In genomic region chr17:76716834-76717205, GRCh38 we compare ENCODE assay signal across 9 cellular contexts. TPM values are rescaled to one million over a fixed set of nuclear protein-coding genes. Genes with fewer than 3 reads are reported as not detected.
DNase-seq lines count a peak whose midpoint lies in the region; ATAC-seq and TF ChIP-seq lines count a peak whose summit lies in the region.
"Had no signal": no experiment of that assay in that cellular context is flagged by ENCODE, and none has a peak within 500 bp of the region (broad histone marks: within the 10 kb centered on the region; RNA-seq: fewer than 3 reads in every experiment).

No MANE protein-coding gene starts in this region.

- POLR2A ChIA-PET in activated CD4-positive, alpha-beta T cell treated with anti-CD3 and anti-CD28 coated beads for 36 hours (lab: Charles Lee), result interaction anchor here (0.6 to 1.3 kb wide), 3 partner anchors 9 to 193 kb away, joined by 3 to 6 read pairs (median 3); partner anchors contain the start of genes JMJD6 and METTL23
- POLR2A ChIA-PET in activated CD8-positive, alpha-beta T cell treated with anti-CD3 and anti-CD28 coated beads, Interleukin-2, amount 10 ng/mL, durations not matched to agents 7 days and 5 days (lab: Charles Lee), result interaction anchor here (0.9 to 6.1 kb wide), 6 partner anchors 10 to 371 kb away, joined by 3 to 66 read pairs (median 6); partner anchors contain the start of genes JMJD6, METTL23, MFSD11 and SRSF2

- peaks cover 64% of the 10 kb centered on the region for H3K36me3 Mint-ChIP-seq in activated CD4-positive, alpha-beta T cell treated with anti-CD3 and anti-CD28 coated beads for 36 hours (ENCODE audit: low read depth)
- H3K36me3 Mint-ChIP-seq in activated CD8-positive, alpha-beta T cell treated with anti-CD3 and anti-CD28 coated beads, Interleukin-2, amount 10 ng/mL, durations not matched to agents 7 days and 5 days (ENCODE audit: low read depth), result peaks cover 74% of the 10 kb centered on the region

- CTCF ChIA-PET in activated CD4-positive, alpha-beta T cell treated with anti-CD3 and anti-CD28 coated beads for 36 hours (lab: Charles Lee), result interaction anchor here (0.9 to 1.8 kb wide), 7 partner anchors 10 to 194 kb away, joined by 3 to 7 read pairs (median 4); partner anchors contain the start of genes JMJD6 and METTL23
- CTCF ChIA-PET in activated CD8-positive, alpha-beta T cell treated with anti-CD3 and anti-CD28 coated beads, Interleukin-2, amount 10 ng/mL, durations not matched to agents 7 days and 5 days (lab: Charles Lee), result interaction anchor here (0.8 to 7.1 kb wide), 10 partner anchors 9 to 218 kb away, joined by 3 to 126 read pairs (median 4); partner anchors contain the start of genes JMJD6, METTL23, MFSD11 and SRSF2

- H3K4me1 ChIP-seq in foreskin keratinocyte (no peaks in the 10 kb centered on the region), stomach (peaks cover 8 to 56% (median 35%) of the 10 kb centered on the region in 4 donors), uterus (no peaks in the 10 kb centered on the region)

- intact Hi-C loops in activated CD4-positive, alpha-beta T cell treated with anti-CD3 and anti-CD28 coated beads for 36 hours (cut with DNase I, micrococcal nuclease), result loop anchor here (1.0 to 10.0 kb wide), 3 partner anchors 9 to 192 kb away; partner anchors contain the start of genes JMJD6 (in 2 of the 2) and METTL23 (in 2 of the 2)
- intact Hi-C loops in stomach (cut with DNase I; ENCODE audit: low total_unique reads) (no loop called here), uterus (cut with DNase I; ENCODE audit: low total_unique reads) (loop anchor here (5.0 to 10.0 kb wide), 2 partner anchors 35 to 162 kb away; no protein-coding TSS in a partner anchor)

- no peak overlapping the region for H3K4me3 ChIP-seq in stomach
- H3K4me3 ChIP-seq in uterus, result no peak overlapping the region

- peaks cover 41% of the 10 kb centered on the region for H3K4me1 Mint-ChIP-seq in activated CD4-positive, alpha-beta T cell treated with anti-CD3 and anti-CD28 coated beads for 36 hours
- H3K4me1 Mint-ChIP-seq in activated CD8-positive, alpha-beta T cell treated with anti-CD3 and anti-CD28 coated beads, Interleukin-2, amount 10 ng/mL, durations not matched to agents 7 days and 5 days (ENCODE audit: low read depth), result peaks cover 68% of the 10 kb centered on the region

- no peaks in the 10 kb centered on the region for H3K27me3 ChIP-seq in foreskin keratinocyte
- H3K27me3 ChIP-seq in stomach, result no peaks in the 10 kb centered on the region
- no peaks in the 10 kb centered on the region for H3K27me3 ChIP-seq in uterus

- peak overlapping the region; percentile 8 for H3K27ac ChIP-seq in foreskin keratinocyte
- peak overlapping the region; percentile 60 to 81 (median 71) for H3K27ac ChIP-seq in stomach
- H3K27ac ChIP-seq in uterus, result peak overlapping the region in 1 of 2 donors; percentile 17

- no peak for DNase-seq in activated CD4-positive, alpha-beta T cell treated with anti-CD3 and anti-CD28 coated beads for 36 hours
- DNase-seq in activated CD4-positive, alpha-beta T cell treated with anti-CD3 and anti-CD28 coated beads for 4 hours, result no peak
- DNase-seq in activated CD8-positive, alpha-beta T cell treated with anti-CD3 and anti-CD28 coated beads, Interleukin-2, amount 10 ng/mL, durations not matched to agents 7 days and 5 days, result no peak
- DNase-seq in foreskin keratinocyte (no peak), stomach (no peak), uterus (no peak), NCI-H526 (lab: John Stamatoyannopoulos, UW) (no peak), SHP77 treated with DMSO at 0.1 percent for 48 hours (lab: John Stamatoyannopoulos, UW) (no peak)

- H3K4me3 Mint-ChIP-seq in activated CD4-positive, alpha-beta T cell treated with anti-CD3 and anti-CD28 coated beads for 36 hours, result no peak overlapping the region
- no peak overlapping the region for H3K4me3 Mint-ChIP-seq in activated CD8-positive, alpha-beta T cell treated with anti-CD3 and anti-CD28 coated beads, Interleukin-2, amount 10 ng/mL, durations not matched to agents 7 days and 5 days
- H3K4me3 Mint-ChIP-seq: B cell had no signal

- no peak for TF ChIP-seq EP300 in stomach (IDR thresholded peaks at IDR 0.05)

- peaks cover 79 to 91% (median 88%) of the 10 kb centered on the region in 4 donors for H3K36me3 ChIP-seq in stomach
- H3K36me3 ChIP-seq in uterus, result no peaks in the 10 kb centered on the region

- no peak for ATAC-seq in activated CD4-positive, alpha-beta T cell treated with anti-CD3 and anti-CD28 coated beads for 36 hours
- ATAC-seq in activated CD8-positive, alpha-beta T cell treated with anti-CD3 and anti-CD28 coated beads, Interleukin-2, amount 10 ng/mL, durations not matched to agents 7 days and 5 days, result no peak
- no peak for ATAC-seq in foreskin keratinocyte

- TF ChIP-seq CTCF in foreskin keratinocyte (conservative IDR thresholded peaks at IDR 0.05) (no peak), stomach (IDR thresholded peaks at IDR 0.05) (no peak), uterus (IDR thresholded peaks at IDR 0.05) (no peak)

- H3K27ac Mint-ChIP-seq in activated CD4-positive, alpha-beta T cell treated with anti-CD3 and anti-CD28 coated beads for 36 hours, result peak overlapping the region; percentile 81
- peak overlapping the region; percentile 91 for H3K27ac Mint-ChIP-seq in activated CD8-positive, alpha-beta T cell treated with anti-CD3 and anti-CD28 coated beads, Interleukin-2, amount 10 ng/mL, durations not matched to agents 7 days and 5 days

- H3K27me3 Mint-ChIP-seq in activated CD4-positive, alpha-beta T cell treated with anti-CD3 and anti-CD28 coated beads for 36 hours, result no peaks in the 10 kb centered on the region
- no peaks in the 10 kb centered on the region for H3K27me3 Mint-ChIP-seq in activated CD8-positive, alpha-beta T cell treated with anti-CD3 and anti-CD28 coated beads, Interleukin-2, amount 10 ng/mL, durations not matched to agents 7 days and 5 days (ENCODE audit: low read depth)
- H3K27me3 Mint-ChIP-seq: B cell had no signal

- H3K9me3 ChIP-seq in stomach (no peaks in the 10 kb centered on the region), uterus (no peaks in the 10 kb centered on the region)

- no peaks in the 10 kb centered on the region for H3K9me3 Mint-ChIP-seq in activated CD4-positive, alpha-beta T cell treated with anti-CD3 and anti-CD28 coated beads for 36 hours (ENCODE audit: low read depth)
- no peaks in the 10 kb centered on the region for H3K9me3 Mint-ChIP-seq in activated CD8-positive, alpha-beta T cell treated with anti-CD3 and anti-CD28 coated beads, Interleukin-2, amount 10 ng/mL, durations not matched to agents 7 days and 5 days (ENCODE audit: insufficient read depth)

- TF ChIP-seq POLR2A in stomach (IDR thresholded peaks at IDR 0.05), result no peak
- no peak for TF ChIP-seq POLR2A in uterus (IDR thresholded peaks at IDR 0.05)

- 72 to 86% (median 77%) methylated on average over 6 of the region's 6 CpGs for WGBS in stomach, 5 donors

RNA-seq across cellular contexts. Expression of gene MXRA7, which starts 6.1 kb away (rescaled TPM):
- 10 to 100 TPM; 18.4 to 20.2 TPM for total RNA-seq in activated CD4-positive, alpha-beta T cell treated with anti-CD3 and anti-CD28 coated beads for 36 hours
- total RNA-seq in activated CD8-positive, alpha-beta T cell treated with anti-CD3 and anti-CD28 coated beads, Interleukin-2, amount 10 ng/mL, durations not matched to agents 7 days and 5 days, result 10 to 100 TPM; 12.4 to 13.3 TPM
- total RNA-seq in foreskin keratinocyte (57.8 and 81.5 TPM in 2 replicates), stomach (100 to 1,000 TPM in 2 of 5 donors, 10 to 100 TPM in 3; 41.4 to 209 (median 86.9) TPM), uterus (100 to 1,000 TPM; 174 to 250 (median 197) TPM)
- polyA plus RNA-seq in foreskin keratinocyte (57.1 and 62.8 TPM in 2 replicates), stomach (100 to 1,000 TPM in 1 of 3 donors, 10 to 100 TPM in 2; 44.5 to 102 (median 54.5) TPM)

RNA-seq across cellular contexts. Expression of gene JMJD6, which starts 9.6 kb away (rescaled TPM):
- total RNA-seq in activated CD4-positive, alpha-beta T cell treated with anti-CD3 and anti-CD28 coated beads for 36 hours, result 10 to 100 TPM; 51.3 to 65.5 TPM
- 10 to 100 TPM; 59.3 to 61.2 TPM for total RNA-seq in activated CD8-positive, alpha-beta T cell treated with anti-CD3 and anti-CD28 coated beads, Interleukin-2, amount 10 ng/mL, durations not matched to agents 7 days and 5 days
- total RNA-seq in foreskin keratinocyte (26.1 and 31.0 TPM in 2 replicates), stomach (10 to 100 TPM in 3 of 5 donors, 1 to 10 TPM in 2; 9.3 to 47.3 (median 16.5) TPM), uterus (10 to 100 TPM in 3 of 4 donors, 1 to 10 TPM in 1; 5.9 to 40.8 (median 21.2) TPM)
- polyA plus RNA-seq in foreskin keratinocyte (27.3 and 32.3 TPM in 2 replicates), stomach (10 to 100 TPM; 25.8 to 32.5 (median 28.5) TPM)

RNA-seq across cellular contexts. Expression of gene METTL23, which starts 9.8 kb away (rescaled TPM):
- total RNA-seq in activated CD4-positive, alpha-beta T cell treated with anti-CD3 and anti-CD28 coated beads for 36 hours, result 10 to 100 TPM; 18.9 to 25.3 TPM
- 10 to 100 TPM; 39.6 to 44.7 TPM for total RNA-seq in activated CD8-positive, alpha-beta T cell treated with anti-CD3 and anti-CD28 coated beads, Interleukin-2, amount 10 ng/mL, durations not matched to agents 7 days and 5 days
- total RNA-seq in foreskin keratinocyte (28.7 and 29.3 TPM in 2 replicates), stomach (10 to 100 TPM in 4 of 5 donors, 1 to 10 TPM in 1; 1.2 to 72.1 (median 15.5) TPM), uterus (10 to 100 TPM; 13.8 to 32.5 (median 21.6) TPM)
- polyA plus RNA-seq in foreskin keratinocyte (35.8 and 37.8 TPM in 2 replicates), stomach (10 to 100 TPM; 35.4 to 42.0 (median 35.6) TPM)

RNA-seq across cellular contexts. Expression of gene SRSF2, which starts 20.3 kb away (rescaled TPM):
- total RNA-seq in activated CD4-positive, alpha-beta T cell treated with anti-CD3 and anti-CD28 coated beads for 36 hours, result 100 to 1,000 TPM; 335 to 340 TPM
- 100 to 1,000 TPM; 420 to 444 TPM for total RNA-seq in activated CD8-positive, alpha-beta T cell treated with anti-CD3 and anti-CD28 coated beads, Interleukin-2, amount 10 ng/mL, durations not matched to agents 7 days and 5 days
- total RNA-seq in foreskin keratinocyte (280 and 282 TPM in 2 replicates), stomach (100 to 1,000 TPM; 166 to 340 (median 280) TPM), uterus (100 to 1,000 TPM; 127 to 753 (median 167) TPM)
- polyA plus RNA-seq in foreskin keratinocyte (228 and 247 TPM in 2 replicates), stomach (100 to 1,000 TPM in 2 of 3 donors, 10 to 100 TPM in 1; 96.4 to 166 (median 106) TPM)

RNA-seq across cellular contexts. Expression of gene MFSD11, which starts 21.1 kb away (rescaled TPM):
- 10 to 100 TPM; 10.3 to 15.1 TPM for total RNA-seq in activated CD4-positive, alpha-beta T cell treated with anti-CD3 and anti-CD28 coated beads for 36 hours
- 10 to 100 TPM; 22.1 to 22.8 TPM for total RNA-seq in activated CD8-positive, alpha-beta T cell treated with anti-CD3 and anti-CD28 coated beads, Interleukin-2, amount 10 ng/mL, durations not matched to agents 7 days and 5 days
- total RNA-seq in foreskin keratinocyte (13.8 and 16.3 TPM in 2 replicates), stomach (10 to 100 TPM in 4 of 5 donors, 1 to 10 TPM in 1; 7.0 to 66.1 (median 46.8) TPM), uterus (10 to 100 TPM; 32.0 to 69.2 (median 45.2) TPM)
- polyA plus RNA-seq in foreskin keratinocyte (9.1 and 10.1 TPM in 2 replicates), stomach (10 to 100 TPM in 1 of 3 donors, 1 to 10 TPM in 2; 7.2 to 11.2 (median 9.3) TPM)
